In the genomic region with DNA sequence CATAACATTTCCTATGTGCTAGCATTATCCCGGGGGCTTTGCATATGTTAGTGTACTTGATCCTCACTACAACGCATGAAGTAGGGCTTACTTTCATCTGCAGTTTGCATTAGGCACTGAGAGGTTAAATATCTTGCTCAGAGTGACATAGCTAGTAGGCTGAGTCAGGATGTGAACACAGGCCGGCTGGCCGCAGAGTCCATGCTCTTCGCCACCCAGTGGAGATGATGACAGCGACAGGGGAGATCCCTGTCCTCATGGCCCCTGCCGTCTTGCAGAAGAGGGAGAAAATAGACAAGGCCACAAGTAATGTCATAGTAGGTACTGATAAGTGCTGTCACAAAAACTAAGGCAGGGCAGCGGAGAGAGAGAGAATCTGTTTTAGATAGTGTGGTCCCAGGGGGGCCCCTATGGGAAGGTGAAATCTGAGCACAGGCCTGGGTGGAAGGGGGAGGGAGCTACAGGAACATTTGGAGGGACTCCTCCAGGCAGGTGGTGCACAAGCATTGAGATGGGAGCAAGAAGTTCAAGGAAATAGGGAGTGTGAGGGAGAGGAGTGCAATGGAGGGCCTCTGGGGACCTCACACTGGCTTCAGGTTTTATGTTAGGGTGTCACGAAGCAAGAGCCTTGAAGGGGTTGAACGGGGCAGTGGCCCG, we compare ENCODE assay signal across 11 cellular contexts. TPM values are rescaled to one million over a fixed set of nuclear protein-coding genes. Genes with fewer than 3 reads are reported as not detected.
DNase-seq lines count a peak whose midpoint lies in the region; ATAC-seq and TF ChIP-seq lines count a peak whose summit lies in the region.
"Had no signal": no experiment of that assay in that cellular context is flagged by ENCODE, and none has a peak within 500 bp of the region (broad histone marks: within the 10 kb centered on the region; RNA-seq: fewer than 3 reads in every experiment).

No MANE protein-coding gene starts in this region.

- no peaks in the 10 kb centered on the region for H3K36me3 Mint-ChIP-seq in glutamatergic neuron (ENCODE audit: unreplicated experiment)
- H3K36me3 Mint-ChIP-seq in progenitor cell of endocrine pancreas (ENCODE audit: insufficient read depth) = peaks cover 5% of the 10 kb centered on the region

- H3K27ac ChIP-seq in VCaP = peak overlapping the region; percentile 56

- no peak for ATAC-seq in HG03045 (IDR thresholded peaks at IDR 0.05; ENCODE audit: unreplicated experiment)
- no peak for ATAC-seq in sciatic nerve
- ATAC-seq: naive thymus-derived CD8-positive, alpha-beta T cell had no signal

- peaks cover 20% of the 10 kb centered on the region for H3K4me1 Mint-ChIP-seq in glutamatergic neuron (ENCODE audit: low read depth, unreplicated experiment)
- H3K4me1 Mint-ChIP-seq in progenitor cell of endocrine pancreas (ENCODE audit: low read depth) = no peaks in the 10 kb centered on the region

- H3K9me3 Mint-ChIP-seq in glutamatergic neuron (ENCODE audit: unreplicated experiment) (peaks cover 3% of the 10 kb centered on the region), progenitor cell of endocrine pancreas (ENCODE audit: low read depth) (no peaks in the 10 kb centered on the region)
- H3K9me3 Mint-ChIP-seq: central memory CD8-positive, alpha-beta T cell; naive thymus-derived CD8-positive, alpha-beta T cell had no signal

- H3K27me3 Mint-ChIP-seq in glutamatergic neuron (ENCODE audit: unreplicated experiment) (peaks cover 1% of the 10 kb centered on the region), progenitor cell of endocrine pancreas (no peaks in the 10 kb centered on the region)
- H3K27me3 Mint-ChIP-seq: central memory CD8-positive, alpha-beta T cell; naive thymus-derived CD8-positive, alpha-beta T cell had no signal

- intact Hi-C loops in sciatic nerve (cut with DNase I) = no loop called here

- H3K4me3 Mint-ChIP-seq in glutamatergic neuron (ENCODE audit: unreplicated experiment) (peak overlapping the region; percentile 78), progenitor cell of endocrine pancreas (ENCODE audit: low read depth) (no peak overlapping the region)
- H3K4me3 Mint-ChIP-seq: central memory CD8-positive, alpha-beta T cell had no signal

- H3K27ac Mint-ChIP-seq in glutamatergic neuron (ENCODE audit: unreplicated experiment) = peak overlapping the region; percentile 83
- peak overlapping the region; percentile 80 for H3K27ac Mint-ChIP-seq in progenitor cell of endocrine pancreas
- H3K27ac Mint-ChIP-seq: naive thymus-derived CD8-positive, alpha-beta T cell had no signal

- DNase-seq in GM04504 (ENCODE audit: low read depth) = peak; percentile 35
- no peak for DNase-seq in glutamatergic neuron
- DNase-seq in progenitor cell of endocrine pancreas (ENCODE audit: low spot score, unreplicated experiment) = no peak
- no peak for DNase-seq in GM19238 (ENCODE audit: insufficient read length, low spot score)
- DNase-seq in sciatic nerve (ENCODE audit: low spot score) = no peak
- no peak for DNase-seq in SW 1271 (lab: John Stamatoyannopoulos, UW)
- DNase-seq: naive thymus-derived CD8-positive, alpha-beta T cell; NCI-H1092 had no signal

- TF ChIP-seq CTCF in VCaP (conservative IDR thresholded peaks at IDR 0.05) (no peak), glutamatergic neuron (IDR thresholded peaks at IDR 0.05; ENCODE audit: partially characterized antibody, unreplicated experiment) (no peak), progenitor cell of endocrine pancreas (IDR thresholded peaks at IDR 0.05; ENCODE audit: unreplicated experiment) (no peak)

RNA-seq across cellular contexts. Expression of gene LYRM4, which starts 46.8 kb away (rescaled TPM):
- total RNA-seq in glutamatergic neuron (ENCODE audit: unreplicated experiment) = 29.5 TPM
- 34.4 and 34.5 TPM in 2 replicates for total RNA-seq in progenitor cell of endocrine pancreas
- total RNA-seq in sciatic nerve = 21.7 TPM

RNA-seq across cellular contexts. Expression of gene FARS2, which starts 47.3 kb away (rescaled TPM):
- total RNA-seq in glutamatergic neuron (ENCODE audit: unreplicated experiment) (14.2 TPM), progenitor cell of endocrine pancreas (20.2 and 20.8 TPM in 2 replicates), sciatic nerve (17.8 TPM)
